In genomic region chr15:64146885-64147681, GRCh38 we compare ENCODE assay signal across 1 cellular context.
A peak's percentile ranks its signal among the peaks of the same experiment; 100 is the strongest.
TF ChIP-seq lines count a peak whose summit lies in the region.

No MANE protein-coding gene starts in this region.

TF ChIP-seq in HepG2, 621 proteins besides CTCF, POLR2A, EP300 and RAD21 (continued from another document and continues in another):
- TF ChIP-seq IRF9 (CRISPR knock-in tag; IDR thresholded peaks at IDR 0.05; ENCODE audit: borderline replicate concordance) (no peak), ZNF513 (CRISPR knock-in tag; conservative IDR thresholded peaks at IDR 0.05) (no peak), ZNF383 (CRISPR knock-in tag; IDR thresholded peaks at IDR 0.05; ENCODE audit: borderline replicate concordance) (no peak), SRSF9 (IDR thresholded peaks at IDR 0.05; ENCODE audit: borderline replicate concordance, insufficient read depth, low read depth, low read length, poor library complexity, severe bottlenecking) (no peak), SP5 (CRISPR knock-in tag; IDR thresholded peaks at IDR 0.05; ENCODE audit: borderline replicate concordance, low read depth) (peak; percentile 21; the same call in 1 of the 2 replicates), CREB3 (CRISPR knock-in tag; IDR thresholded peaks at IDR 0.05) (no peak), ETV5 (CRISPR knock-in tag; IDR thresholded peaks at IDR 0.05; ENCODE audit: borderline replicate concordance) (no peak), ZFP1 (CRISPR knock-in tag; IDR thresholded peaks at IDR 0.05) (no peak), ZFP36 (IDR thresholded peaks at IDR 0.05; ENCODE audit: borderline replicate concordance, low read depth, low read length, partially characterized antibody) (no peak), ZNF343 (CRISPR knock-in tag; IDR thresholded peaks at IDR 0.05) (no peak), ZXDC (CRISPR knock-in tag; IDR thresholded peaks at IDR 0.05) (0 out of 2 replicates have a peak, but pooled peaks have one; percentile 65), TRIM22 (IDR thresholded peaks at IDR 0.05) (no peak), DRAP1 (CRISPR knock-in tag; IDR thresholded peaks at IDR 0.05) (no peak), ZBTB3 (CRISPR knock-in tag; IDR thresholded peaks at IDR 0.05; ENCODE audit: borderline replicate concordance, low read depth) (0 out of 2 replicates have a peak, but pooled peaks have one; percentile 34), KDM6A (CRISPR knock-in tag; IDR thresholded peaks at IDR 0.05; ENCODE audit: low read depth) (no peak), AHR (CRISPR knock-in tag; IDR thresholded peaks at IDR 0.05) (no peak), HNF4G (IDR thresholded peaks at IDR 0.05; ENCODE audit: borderline replicate concordance, low read depth, low read length) (no peak; the same call in 1 of the 2 replicates), HNF4G (CRISPR knock-in tag; IDR thresholded peaks at IDR 0.05; ENCODE audit: borderline replicate concordance, low read depth) (no peak), SAFB2 (CRISPR knock-in tag; IDR thresholded peaks at IDR 0.05; ENCODE audit: borderline replicate concordance, low read depth) (no peak), NRL (CRISPR knock-in tag; IDR thresholded peaks at IDR 0.05; ENCODE audit: borderline replicate concordance) (peak; percentile 76), FOSL2 (CRISPR knock-in tag; IDR thresholded peaks at IDR 0.05) (0 out of 2 replicates have a peak, but pooled peaks have one; percentile 12), ZNF468 (CRISPR knock-in tag; IDR thresholded peaks at IDR 0.05) (no peak), FOSL1 (CRISPR knock-in tag; IDR thresholded peaks at IDR 0.05; ENCODE audit: borderline replicate concordance) (no peak), SPEN (CRISPR knock-in tag; IDR thresholded peaks at IDR 0.05; ENCODE audit: low read depth) (no peak), SIN3A (IDR thresholded peaks at IDR 0.05; ENCODE audit: borderline replicate concordance, low read depth, low read length) (no peak), ZMYM4 (CRISPR knock-in tag; IDR thresholded peaks at IDR 0.05) (peak; percentile 23; the same call in 1 of the 2 replicates), PHF5A (CRISPR knock-in tag; IDR thresholded peaks at IDR 0.05; ENCODE audit: low read depth, unreplicated experiment) (no peak), FOXO1 (CRISPR knock-in tag; IDR thresholded peaks at IDR 0.05) (no peak), ZMYM2 (CRISPR knock-in tag; IDR thresholded peaks at IDR 0.05) (peak; percentile 91), TCF12 (IDR thresholded peaks at IDR 0.05) (no peak), TCF12 (CRISPR knock-in tag; IDR thresholded peaks at IDR 0.05) (no peak), CC2D1A (CRISPR knock-in tag; IDR thresholded peaks at IDR 0.05) (no peak), ZKSCAN8 (CRISPR knock-in tag; IDR thresholded peaks at IDR 0.05; ENCODE audit: borderline replicate concordance) (no peak), SMC3 (IDR thresholded peaks at IDR 0.05; ENCODE audit: low read length) (no peak), ZNF335 (CRISPR knock-in tag; IDR thresholded peaks at IDR 0.05) (peak; percentile 98), NFYB (CRISPR knock-in tag; IDR thresholded peaks at IDR 0.05) (no peak), TFAP4 (IDR thresholded peaks at IDR 0.05; ENCODE audit: borderline replicate concordance, low read depth) (peak; percentile 34; the same call in 1 of the 2 replicates), ARHGAP35 (CRISPR knock-in tag; IDR thresholded peaks at IDR 0.05; ENCODE audit: borderline replicate concordance) (no peak), HNRNPL (IDR thresholded peaks at IDR 0.05; ENCODE audit: low read depth, low read length) (peak; percentile 96), ZBTB21 (CRISPR knock-in tag; IDR thresholded peaks at IDR 0.05) (no peak), ZNF782 (CRISPR knock-in tag; IDR thresholded peaks at IDR 0.05; ENCODE audit: borderline replicate concordance) (peak; percentile 51; the same call in 1 of the 2 replicates), AKNA (CRISPR knock-in tag; IDR thresholded peaks at IDR 0.05; ENCODE audit: borderline replicate concordance) (no peak), TCF7 (IDR thresholded peaks at IDR 0.05; ENCODE audit: low read depth) (no peak), BATF2 (CRISPR knock-in tag; IDR thresholded peaks at IDR 0.05) (no peak), TP53 (CRISPR knock-in tag; conservative IDR thresholded peaks at IDR 0.05) (no peak), ZNF234 (CRISPR knock-in tag; conservative IDR thresholded peaks at IDR 0.05) (no peak), ZC3H13 (CRISPR knock-in tag; IDR thresholded peaks at IDR 0.05) (no peak), DR1 (CRISPR knock-in tag; IDR thresholded peaks at IDR 0.05) (no peak), GATAD1 (CRISPR knock-in tag; IDR thresholded peaks at IDR 0.05) (no peak), ATF1 (CRISPR knock-in tag; IDR thresholded peaks at IDR 0.05) (no peak), KLF15 (CRISPR knock-in tag; IDR thresholded peaks at IDR 0.05; ENCODE audit: borderline replicate concordance) (no peak), TEF (CRISPR knock-in tag; IDR thresholded peaks at IDR 0.05) (no peak)
